Comparison of ENCODE assay signal across 23 cellular contexts in the genomic region with DNA sequence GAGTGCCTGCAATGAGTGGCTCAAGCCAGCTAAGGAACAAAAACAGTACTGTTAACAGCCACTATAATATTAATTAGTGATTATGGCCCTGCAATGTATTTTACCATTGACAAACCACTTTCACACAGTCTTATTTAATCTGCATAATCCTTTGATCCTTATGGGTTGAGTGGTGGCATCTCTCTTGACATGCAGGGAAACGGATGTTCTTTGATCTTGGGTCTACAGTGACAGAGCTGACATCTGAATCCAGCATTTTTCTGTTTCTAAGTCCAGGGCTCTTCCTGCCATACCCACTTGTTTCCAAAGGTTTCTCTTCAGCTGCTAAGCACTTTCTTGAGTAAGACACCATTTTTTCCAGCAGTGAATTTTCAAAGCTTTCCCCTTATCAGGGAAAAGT.
DNase-seq lines count a peak whose midpoint lies in the region; ATAC-seq and TF ChIP-seq lines count a peak whose summit lies in the region.
"Had no signal": no experiment of that assay in that cellular context is flagged by ENCODE, and none has a peak within 500 bp of the region (broad histone marks: within the 10 kb centered on the region; RNA-seq: fewer than 3 reads in every experiment).

No MANE protein-coding gene starts in this region.

- no peaks in the 10 kb centered on the region for H3K36me3 ChIP-seq in mesendoderm (ENCODE audit: control insufficient read depth, insufficient read depth, low read length)
- H3K36me3 ChIP-seq in tibial artery, result peaks cover 0 to 19% (median 0%) of the 10 kb centered on the region in 3 donors
- H3K36me3 ChIP-seq: MG63 had no signal

- H3K9me3 ChIP-seq in tibial artery, result no peaks in the 10 kb centered on the region
- H3K9me3 ChIP-seq: BLaER1 treated with 17β-estradiol and CSF1 and Interleukin-3, amounts not matched to agents 10 nM and 100 nM; MG63; SK-N-SH had no signal

- no peaks in the 10 kb centered on the region for H3K4me1 ChIP-seq in mesendoderm (ENCODE audit: control insufficient read depth, low read depth, low read length)
- peaks cover 0 to 97% (median 45%) of the 10 kb centered on the region in 4 donors for H3K4me1 ChIP-seq in tibial artery

- H3K4me3 ChIP-seq in mesendoderm (ENCODE audit: low read length) (no peak overlapping the region), tibial artery (no peak overlapping the region)
- H3K4me3 ChIP-seq: BLaER1 treated with 17β-estradiol and CSF1 and Interleukin-3, amounts not matched to agents 10 nM and 100 nM; GM12878; GM23338; K562; MG63 had no signal

- H3K79me2 ChIP-seq in mesendoderm (ENCODE audit: control insufficient read depth, insufficient read depth, low read length), result no peaks in the 10 kb centered on the region

- no peak overlapping the region for H2BK5ac ChIP-seq in mesendoderm (ENCODE audit: low read length)

- H3K56ac ChIP-seq in mesendoderm (ENCODE audit: low read length), result no peak overlapping the region

- H3K9me3 Mint-ChIP-seq in activated naive CD4-positive, alpha-beta T cell treated with anti-CD3 and anti-CD28 coated beads, Interleukin-2, amount 50 U/mL, for 72 hours, result no peaks in the 10 kb centered on the region
- H3K9me3 Mint-ChIP-seq: CD4-positive, alpha-beta T cell; GM23338; H9 had no signal

- no peaks in the 10 kb centered on the region for H3K79me1 ChIP-seq in mesendoderm (ENCODE audit: low read length)

- no peak overlapping the region for H3K4ac ChIP-seq in mesendoderm (ENCODE audit: low read depth, low read length)

- intact Hi-C loops in tibial artery (cut with DNase I; ENCODE audit: low total_unique reads), result no loop called here

- no peak overlapping the region for H2BK120ac ChIP-seq in mesendoderm (ENCODE audit: low read depth, low read length)

- H3K23ac ChIP-seq in mesendoderm (ENCODE audit: low read length), result no peak overlapping the region

- no CpG with 5 or more reads among the region's 1 CpG for WGBS in mesendoderm (ENCODE audit: extremely low coverage, insufficient coverage, low lambda C conversion rate)

- H4K5ac ChIP-seq in mesendoderm (ENCODE audit: low read length), result no peak overlapping the region

- no peak overlapping the region for H3K4me2 ChIP-seq in mesendoderm (ENCODE audit: low read length)
- H3K4me2 ChIP-seq: GM23338, SK-N-SH had no signal

- H3K27ac ChIP-seq in mesendoderm (ENCODE audit: low read depth, low read length) (no peak overlapping the region), tibial artery (peak overlapping the region; percentile 49 to 83)
- H3K27ac ChIP-seq: 22Rv1; BLaER1 treated with 17β-estradiol and CSF1 and Interleukin-3, amounts not matched to agents 10 nM and 100 nM had no signal

- peak; percentile 40 for DNase-seq in DMS53 (lab: John Stamatoyannopoulos, UW)
- DNase-seq in DMS53 treated with DMSO at 0.1 percent for 48 hours (lab: John Stamatoyannopoulos, UW; ENCODE audit: unreplicated experiment), result no peak
- peak; percentile 57 for DNase-seq in NCI-H82 treated with DMSO at 0.1 percent for 48 hours (lab: John Stamatoyannopoulos, UW; ENCODE audit: unreplicated experiment)
- DNase-seq in mesendoderm, result peak; percentile 33
- DNase-seq in tibial artery, result no peak
- DNase-seq in 8988T, result no peak
- no peak for DNase-seq in activated naive CD4-positive, alpha-beta T cell treated with anti-CD3 and anti-CD28 coated beads, Interleukin-2, amount 50 U/mL, for 72 hours (ENCODE audit: low spot score in 2 of 2)
- no peak for DNase-seq in NCI-H1048 (lab: John Stamatoyannopoulos, UW)
- DNase-seq: CD4-positive, alpha-beta T cell; DMS79; EL; GDM1; H9; MG63; NCI-H2029; NCI-H2227 treated with DMSO at 0.1 percent for 48 hours; SK-N-SH had no signal

- no peak overlapping the region for H3K27ac Mint-ChIP-seq in activated naive CD4-positive, alpha-beta T cell treated with anti-CD3 and anti-CD28 coated beads, Interleukin-2, amount 50 U/mL, for 72 hours
- H3K27ac Mint-ChIP-seq: CD4-positive, alpha-beta T cell; GM23338; H9 had no signal

- no peak overlapping the region for H3K18ac ChIP-seq in mesendoderm (ENCODE audit: low read length)

- no peak overlapping the region for H4K8ac ChIP-seq in mesendoderm (ENCODE audit: low read depth, low read length)

- no peak for ATAC-seq in activated naive CD4-positive, alpha-beta T cell treated with anti-CD3 and anti-CD28 coated beads, Interleukin-2, amount 50 U/mL, for 72 hours
- ATAC-seq: GM12878, GM23338, HepG2, K562 had no signal

- no peak overlapping the region for H2AK5ac ChIP-seq in mesendoderm (ENCODE audit: low read length)

- H3K9ac ChIP-seq in mesendoderm (ENCODE audit: low read length), result no peak overlapping the region
- H3K9ac ChIP-seq: BLaER1 treated with 17β-estradiol and CSF1 and Interleukin-3, amounts not matched to agents 10 nM and 100 nM; SK-N-SH had no signal

- H2BK15ac ChIP-seq in mesendoderm (replicated peaks; ENCODE audit: low read depth), result no peak overlapping the region

- TF ChIP-seq CTCF in tibial artery (IDR thresholded peaks at IDR 0.05), result no peak

- no peaks in the 10 kb centered on the region for H3K36me3 Mint-ChIP-seq in activated naive CD4-positive, alpha-beta T cell treated with anti-CD3 and anti-CD28 coated beads, Interleukin-2, amount 50 U/mL, for 72 hours

- H3K27me3 ChIP-seq in mesendoderm (ENCODE audit: insufficient read depth, low read length, poor library complexity) (no peaks in the 10 kb centered on the region), tibial artery (no peaks in the 10 kb centered on the region)
- H3K27me3 ChIP-seq: BLaER1 treated with 17β-estradiol and CSF1 and Interleukin-3, amounts not matched to agents 10 nM and 100 nM; MG63 had no signal

Comparison
In these comparisons a context has a peak if more than half of its experiments do, and no peak if none do; other contexts are left out.
1. DNase-seq: peak in DMS53 (single experiment), NCI-H82 treated with DMSO at 0.1 percent for 48 hours (single experiment) and mesendoderm (single experiment); none in DMS53 treated with DMSO at 0.1 percent for 48 hours (single experiment), tibial artery (0 of 2), 8988T (single experiment), activated naive CD4-positive, alpha-beta T cell treated with anti-CD3 and anti-CD28 coated beads, Interleukin-2, amount 50 U/mL, for 72 hours (0 of 2) and NCI-H1048 (single experiment).